7 cellular contexts compared by ENCODE assay signal in the genomic region with DNA sequence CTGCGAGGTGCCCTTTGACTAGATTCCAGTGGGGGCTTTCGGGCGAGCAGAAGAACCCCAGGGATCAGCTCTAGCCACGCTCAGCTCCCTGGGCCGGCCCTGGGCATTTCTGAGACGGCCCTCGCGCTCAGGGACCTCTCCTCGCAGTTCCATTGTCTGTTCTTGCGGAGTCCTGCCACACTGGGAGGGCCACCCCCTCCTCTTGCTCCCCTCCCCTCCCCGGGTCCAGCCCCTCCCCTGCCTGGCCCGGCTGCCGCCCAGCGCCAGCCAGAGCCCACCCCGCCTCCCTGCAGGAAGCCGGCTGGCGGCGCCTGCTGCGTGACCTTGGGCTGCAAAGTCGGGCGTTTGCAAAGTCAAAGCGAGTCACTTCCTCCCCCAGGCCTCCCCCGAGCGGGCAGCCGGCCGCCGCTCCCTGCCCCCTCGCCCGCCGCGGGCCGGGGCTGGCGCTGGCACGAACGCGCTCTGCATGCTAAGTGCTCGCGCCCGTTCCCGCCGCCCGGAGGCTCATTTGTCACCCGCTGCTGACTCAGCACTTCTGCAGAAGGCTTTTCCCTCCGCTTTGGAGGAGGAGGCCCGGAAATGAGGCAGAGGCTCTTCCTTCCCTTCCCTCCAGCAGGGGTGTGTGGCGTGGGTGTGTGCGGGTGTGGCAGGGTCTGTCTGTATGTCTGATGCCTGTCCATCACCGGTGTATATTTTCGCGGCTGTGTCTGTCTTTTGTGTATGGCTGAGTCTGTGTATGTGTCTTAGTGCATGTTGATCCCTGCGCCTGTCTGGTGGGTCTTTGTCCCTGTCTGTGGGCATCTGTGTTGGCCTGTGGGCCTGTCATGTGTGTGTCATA.
DNase-seq lines count a peak whose midpoint lies in the region; ATAC-seq, FAIRE-seq and TF ChIP-seq lines count a peak whose summit lies in the region.

No MANE protein-coding gene starts in this region.

- H3K9me3 ChIP-seq in kidney (ENCODE audit: control insufficient read depth in 1 of 2, low read length in 2 of 2): no peaks in the 10 kb centered on the region

- TF ChIP-seq CTCF in kidney (IDR thresholded peaks at IDR 0.05; ENCODE audit: borderline replicate concordance, extremely low read depth, insufficient read depth): no peak

- H3K27ac ChIP-seq in kidney (ENCODE audit: low read depth in 2 of 2, low read length in 2 of 2): peak overlapping the region; percentile 96 to 97

- H3K9ac ChIP-seq in kidney (ENCODE audit: low read length in 2 of 2): peak overlapping the region in 1 of 2 donors; percentile 64

- peaks cover 33 to 42% of the 10 kb centered on the region in 2 donors for H3K4me1 ChIP-seq in kidney (ENCODE audit: control insufficient read depth in 1 of 2, insufficient read depth in 1 of 2, low read depth in 1 of 2, low read length in 2 of 2)

- intact Hi-C loops in kidney (cut with DNase I): no loop called here

- FAIRE-seq in kidney (lab: Jason Lieb, UNC): no peak

- DNase-seq in NCI-H446 (lab: John Stamatoyannopoulos, UW) (peak; percentile 87 to 93), kidney (peak; percentile 98)
- peak; percentile 89 for DNase-seq in central memory CD4-positive, alpha-beta T cell
- peak; percentile 82 to 86 (median 86) for DNase-seq in stimulated activated CD4-positive, alpha-beta T cell treated with anti-CD3 and anti-CD28 coated beads, Interleukin-12 subunit alpha, Interleukin-12 subunit beta, amount 100 ng/mL, for 48 hours (ENCODE audit: low read depth in 2 of 3, low spot score in 1 of 3)

- no peaks in the 10 kb centered on the region for H3K36me3 ChIP-seq in kidney (ENCODE audit: control insufficient read depth in 1 of 2, insufficient read depth in 2 of 2, low read length in 2 of 2)

- H3K4me3 ChIP-seq in kidney (ENCODE audit: low read length in 2 of 2): peak overlapping the region; percentile 7 to 49

- peak; percentile 38 for ATAC-seq in GM18517 (IDR thresholded peaks at IDR 0.05; ENCODE audit: unreplicated experiment)
- peak; percentile 36 for ATAC-seq in HG03139 (IDR thresholded peaks at IDR 0.05; ENCODE audit: unreplicated experiment)
- ATAC-seq in activated CD4-positive, CD25-positive, alpha-beta regulatory T cell treated with anti-CD3 and anti-CD28 coated beads, Interleukin-2, amount 50 U/mL, for 24 hours: peak; percentile 60 to 68

Comparison
In these comparisons a context has a peak if more than half of its experiments do, and no peak if none do; other contexts are left out.
1. Peak in every context shown above with its lines: DNase-seq, ATAC-seq, H3K4me3 ChIP-seq and H3K27ac ChIP-seq.